In the genomic region with DNA sequence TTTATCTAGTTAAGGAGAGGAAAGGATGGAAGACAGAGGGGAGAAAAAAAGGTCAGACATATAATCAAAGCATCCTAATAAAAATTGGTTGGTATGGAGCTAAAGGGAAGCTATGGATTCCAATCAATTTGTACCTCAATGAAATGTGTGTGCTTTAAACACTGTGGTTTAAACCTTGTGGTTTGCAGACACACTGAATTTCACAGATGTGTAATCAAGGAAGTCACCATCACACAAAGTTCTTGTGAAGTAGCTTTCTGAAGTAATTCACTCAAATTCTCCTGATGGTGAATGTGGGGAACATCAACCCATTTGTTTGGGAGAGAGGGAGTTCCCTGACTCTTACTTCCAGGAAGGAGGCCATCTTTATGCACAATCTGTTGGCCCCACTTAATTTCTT, we compare ENCODE assay signal across 1 cellular context.
TF ChIP-seq lines count a peak whose summit lies in the region.

No MANE protein-coding gene starts in this region.

TF ChIP-seq in H1, 55 proteins besides CTCF, POLR2A, EP300 and RAD21:
- no peak for TF ChIP-seq TEAD4 (IDR thresholded peaks at IDR 0.05; ENCODE audit: low read depth, low read length)
- TF ChIP-seq SAP30 (IDR thresholded peaks at IDR 0.05; ENCODE audit: insufficient read depth, insufficient replicate concordance, low read length) = no peak
- no peak for TF ChIP-seq KDM4A (IDR thresholded peaks at IDR 0.05; ENCODE audit: low read depth, low read length, severe bottlenecking)
- TF ChIP-seq CREB1 (IDR thresholded peaks at IDR 0.05) = no peak
- no peak for TF ChIP-seq CBX5 (IDR thresholded peaks at IDR 0.05; ENCODE audit: low read depth, low read length)
- no peak for TF ChIP-seq EGR1 (IDR thresholded peaks at IDR 0.05; ENCODE audit: borderline replicate concordance, low read depth, low read length)
- TF ChIP-seq BRCA1 (IDR thresholded peaks at IDR 0.05; ENCODE audit: low read depth, low read length) = no peak
- no peak for TF ChIP-seq CHD2 (IDR thresholded peaks at IDR 0.05; ENCODE audit: low read length)
- TF ChIP-seq RNF2 (IDR thresholded peaks at IDR 0.05; ENCODE audit: borderline replicate concordance, low read depth, low read length, missing control alignments, poor library complexity, severe bottlenecking) = no peak
- no peak for TF ChIP-seq TCF12 (IDR thresholded peaks at IDR 0.05; ENCODE audit: low read depth, low read length)
- TF ChIP-seq, protein P1, sequence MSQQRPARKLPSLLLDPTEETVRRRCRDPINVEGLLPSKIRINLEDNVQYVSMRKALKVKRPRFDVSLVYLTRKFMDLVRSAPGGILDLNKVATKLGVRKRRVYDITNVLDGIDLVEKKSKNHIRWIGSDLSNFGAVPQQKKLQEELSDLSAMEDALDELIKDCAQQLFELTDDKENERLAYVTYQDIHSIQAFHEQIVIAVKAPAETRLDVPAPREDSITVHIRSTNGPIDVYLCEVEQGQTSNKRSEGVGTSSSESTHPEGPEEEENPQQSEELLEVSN (IDR thresholded peaks at IDR 0.05) = no peak
- no peak for TF ChIP-seq NRF1 (IDR thresholded peaks at IDR 0.05; ENCODE audit: low read depth, low read length)
- no peak for TF ChIP-seq CBX8 (IDR thresholded peaks at IDR 0.05; ENCODE audit: borderline replicate concordance, low read depth, low read length)
- TF ChIP-seq HDAC6 (IDR thresholded peaks at IDR 0.05; ENCODE audit: low read depth, low read length) = no peak
- TF ChIP-seq RBBP5 (IDR thresholded peaks at IDR 0.05; ENCODE audit: borderline replicate concordance, low read depth, low read length) = no peak
- no peak for TF ChIP-seq TAF7 (optimal IDR thresholded peaks at IDR 0.05; ENCODE audit: borderline replicate concordance, low read depth, low read length)
- no peak for TF ChIP-seq JUN (IDR thresholded peaks at IDR 0.05; ENCODE audit: low read depth, low read length)
- no peak for TF ChIP-seq RFX5 (IDR thresholded peaks at IDR 0.05; ENCODE audit: borderline replicate concordance, low read depth, low read length)
- no peak for TF ChIP-seq POLR2AphosphoS5 (IDR thresholded peaks at IDR 0.05; ENCODE audit: low read depth, low read length)
- TF ChIP-seq, protein P2, sequence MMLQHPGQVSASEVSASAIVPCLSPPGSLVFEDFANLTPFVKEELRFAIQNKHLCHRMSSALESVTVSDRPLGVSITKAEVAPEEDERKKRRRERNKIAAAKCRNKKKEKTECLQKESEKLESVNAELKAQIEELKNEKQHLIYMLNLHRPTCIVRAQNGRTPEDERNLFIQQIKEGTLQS (IDR thresholded peaks at IDR 0.05; ENCODE audit: insufficient read depth, low read depth, low read length) = no peak
